13 cellular contexts compared by ENCODE assay signal in genomic region chr14:71235865-71236264, GRCh38.
DNase-seq lines count a peak whose midpoint lies in the region; ATAC-seq and TF ChIP-seq lines count a peak whose summit lies in the region.
"Had no signal": no experiment of that assay in that cellular context is flagged by ENCODE, and none has a peak within 500 bp of the region (broad histone marks: within the 10 kb centered on the region; RNA-seq: fewer than 3 reads in every experiment).

No MANE protein-coding gene starts in this region.

- H3K27me3 ChIP-seq in dorsolateral prefrontal cortex, result no peaks in the 10 kb centered on the region

- TF ChIP-seq CTCF in AG09309 (IDR thresholded peaks at IDR 0.05; ENCODE audit: control insufficient read depth, insufficient read depth, low read depth, low read length, missing control alignments) (no peak), dorsolateral prefrontal cortex (IDR thresholded peaks at IDR 0.05 in 54 of 56, conservative IDR thresholded peaks at IDR 0.05 in 2 of 56; ENCODE audit: low read depth in 1 of 56, partially characterized antibody in 56 of 56) (no peak)

- ATAC-seq in HG02759 (IDR thresholded peaks at IDR 0.05; ENCODE audit: unreplicated experiment), result no peak

- H3K4me3 ChIP-seq in AG09309 (ENCODE audit: control insufficient read depth, low read depth, low read length) (no peak overlapping the region), dorsolateral prefrontal cortex (peak overlapping the region in 10 of 59 donors; percentile 1 to 28 (median 16))

- intact Hi-C loops in dorsolateral prefrontal cortex (cut with DNase I), result no loop called here

- H3K27ac ChIP-seq in dorsolateral prefrontal cortex, result peak overlapping the region in 29 of 59 donors; percentile 4 to 74 (median 39)
- H3K27ac ChIP-seq: parathyroid adenoma had no signal

- DNase-seq in AG09309 (ENCODE audit: low read depth) (peak; percentile 47), MV-4-11 (lab: John Stamatoyannopoulos, UW) (peak; percentile 96), dorsolateral prefrontal cortex (peak; percentile 17 to 88 (median 68)), midbrain (lab: John Stamatoyannopoulos, UW) (peak; percentile 39), OCI-M2 (lab: John Stamatoyannopoulos, UW; ENCODE audit: unreplicated experiment) (no peak), cortex of kidney (lab: John Stamatoyannopoulos, UW) (no peak), AG08396 (ENCODE audit: low spot score) (no peak)
- DNase-seq: DMS 273 treated with DMSO at 0.1 percent for 48 hours, immature natural killer cell, NCI-H1105, T-helper 1 cell had no signal

Comparison
In these comparisons a context has a peak if more than half of its experiments do, and no peak if none do; other contexts are left out.
1. DNase-seq: peak in AG09309 (single experiment), MV-4-11 (single experiment), dorsolateral prefrontal cortex (10 of 10) and midbrain (single experiment); none in OCI-M2 (single experiment), cortex of kidney (single experiment) and AG08396 (single experiment).